In the genomic region with DNA sequence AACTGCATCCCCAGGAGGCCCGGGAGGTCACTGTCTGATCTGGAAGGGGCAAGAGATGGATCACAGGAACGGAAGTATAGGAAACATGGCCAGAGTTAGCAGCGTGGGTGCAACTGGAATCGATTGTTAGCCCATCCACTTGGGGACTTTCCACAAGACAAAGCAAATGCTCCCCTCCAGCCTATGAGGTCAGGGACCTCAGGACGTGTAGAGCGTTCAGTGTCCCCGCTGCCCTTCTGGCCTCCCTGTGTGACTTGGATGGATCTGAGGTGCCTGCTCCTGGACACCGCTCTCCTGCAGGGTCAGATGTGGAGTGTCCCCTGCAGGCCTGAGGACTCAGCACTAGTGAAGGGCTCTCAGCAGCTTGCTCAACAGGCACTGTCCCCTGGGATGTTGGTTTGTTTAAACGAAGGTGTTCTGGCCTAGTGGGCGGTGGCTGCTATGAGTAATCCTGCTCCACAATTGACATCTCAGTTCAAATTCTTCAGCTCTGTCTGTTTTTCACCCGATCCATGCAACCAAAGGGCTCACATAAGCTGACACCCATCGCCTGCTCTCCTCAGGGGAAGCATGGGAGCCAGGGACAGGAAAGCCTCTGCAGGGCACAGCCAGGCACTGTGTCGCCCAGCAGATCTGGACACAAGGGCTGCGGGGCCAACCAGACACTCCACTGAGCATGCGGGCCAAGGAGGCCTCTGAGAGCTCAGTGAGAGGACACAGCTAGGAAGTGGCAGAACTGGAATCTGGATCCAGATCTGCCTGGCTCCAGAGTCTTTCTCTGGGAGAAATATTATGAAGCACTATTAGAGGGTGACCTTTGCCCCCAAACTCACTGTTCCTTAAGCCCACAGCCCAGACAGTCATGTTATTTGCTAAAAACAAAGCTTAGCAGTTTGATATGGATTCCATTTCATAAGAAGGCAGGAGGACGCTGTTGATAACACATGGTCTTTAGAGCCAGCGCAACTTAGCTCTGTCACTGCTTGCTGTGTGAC, we compare ENCODE assay signal across 8 cellular contexts.
DNase-seq lines count a peak whose midpoint lies in the region; ATAC-seq, FAIRE-seq and TF ChIP-seq lines count a peak whose summit lies in the region.

No MANE protein-coding gene starts in this region.

- H3K4me3 Mint-ChIP-seq in activated CD4-positive, alpha-beta T cell treated with anti-CD3 and anti-CD28 coated beads for 36 hours = no peak overlapping the region

- CTCF ChIA-PET in activated CD4-positive, alpha-beta T cell treated with anti-CD3 and anti-CD28 coated beads for 36 hours (lab: Charles Lee) = interaction anchor here (1.4 kb wide), 1 partner anchor 116 kb away, joined by 3 read pairs; no protein-coding TSS in a partner anchor

- TF ChIP-seq CTCF in AG10803 (conservative IDR thresholded peaks at IDR 0.05; ENCODE audit: low read length) = peak; percentile 13

- intact Hi-C loops in activated CD4-positive, alpha-beta T cell treated with anti-CD3 and anti-CD28 coated beads for 36 hours (cut with DNase I, micrococcal nuclease) = no loop called here

- H3K4me3 ChIP-seq in AG10803 (ENCODE audit: low read length) = no peak overlapping the region

- no peaks in the 10 kb centered on the region for H3K9me3 Mint-ChIP-seq in activated CD4-positive, alpha-beta T cell treated with anti-CD3 and anti-CD28 coated beads for 36 hours (ENCODE audit: low read depth)

- peaks cover 4% of the 10 kb centered on the region for H3K27me3 Mint-ChIP-seq in activated CD4-positive, alpha-beta T cell treated with anti-CD3 and anti-CD28 coated beads for 36 hours

- ATAC-seq in GM18907 (IDR thresholded peaks at IDR 0.05; ENCODE audit: unreplicated experiment) (peak; percentile 93), HG03039 (IDR thresholded peaks at IDR 0.05; ENCODE audit: unreplicated experiment) (peak; percentile 86)
- no peak for ATAC-seq in activated CD4-positive, alpha-beta T cell treated with anti-CD3 and anti-CD28 coated beads for 36 hours

- no peaks in the 10 kb centered on the region for H3K36me3 Mint-ChIP-seq in activated CD4-positive, alpha-beta T cell treated with anti-CD3 and anti-CD28 coated beads for 36 hours (ENCODE audit: low read depth)

- FAIRE-seq in urothelium cell line (lab: Jason Lieb, UNC) = no peak

- no peaks in the 10 kb centered on the region for H3K4me1 Mint-ChIP-seq in activated CD4-positive, alpha-beta T cell treated with anti-CD3 and anti-CD28 coated beads for 36 hours

- DNase-seq in AG10803 (ENCODE audit: low read depth) (peak; percentile 65), SK-N-DZ (ENCODE audit: low spot score) (peak; percentile 38), islet precursor cell (peak; percentile 89), urothelium cell line (ENCODE audit: low spot score) (peak; percentile 73), 8988T (no peak)
- DNase-seq in activated CD4-positive, alpha-beta T cell treated with anti-CD3 and anti-CD28 coated beads for 36 hours = no peak

- H3K27ac Mint-ChIP-seq in activated CD4-positive, alpha-beta T cell treated with anti-CD3 and anti-CD28 coated beads for 36 hours = no peak overlapping the region

- POLR2A ChIA-PET in activated CD4-positive, alpha-beta T cell treated with anti-CD3 and anti-CD28 coated beads for 36 hours (lab: Charles Lee) = no interaction called here

Comparison
In these comparisons a context has a peak if more than half of its experiments do, and no peak if none do; other contexts are left out.
1. DNase-seq: peak in AG10803 (single experiment), SK-N-DZ (single experiment), islet precursor cell (single experiment) and urothelium cell line (single experiment); none in activated CD4-positive, alpha-beta T cell treated with anti-CD3 and anti-CD28 coated beads for 36 hours (single experiment) and 8988T (single experiment).